Comparison of ENCODE assay signal across 23 cellular contexts in genomic region chr6:65745614-65746013, GRCh38. TPM values are rescaled to one million over a fixed set of nuclear protein-coding genes. Genes with fewer than 3 reads are reported as not detected.
"Had no signal": no experiment of that assay in that cellular context is flagged by ENCODE, and none has a peak within 500 bp of the region (broad histone marks: within the 10 kb centered on the region; RNA-seq: fewer than 3 reads in every experiment).

No MANE protein-coding gene starts in this region.

- H3K4me3 ChIP-seq: SK-N-MC had no signal

- H3K27ac ChIP-seq: SK-N-MC, WERI-Rb-1 had no signal

- H3K4me1 Mint-ChIP-seq: activated CD4-positive, alpha-beta T cell treated with anti-CD3 and anti-CD28 coated beads for 36 hours; activated naive CD4-positive, alpha-beta T cell treated with anti-CD3 and anti-CD28 coated beads, Interleukin-2, amount 10 ng/mL, durations not matched to agents 7 days and 5 days; activated naive CD8-positive, alpha-beta T cell treated with anti-CD3 and anti-CD28 coated beads for 36 hours; T-cell had no signal

- DNase-seq: activated CD4-positive, alpha-beta T cell treated with anti-CD3 and anti-CD28 coated beads for 36 hours; activated CD8-positive, alpha-beta memory T cell treated with anti-CD3 and anti-CD28 coated beads, Interleukin-2, amount 50 U/mL, for 4 hours; activated CD8-positive, alpha-beta T cell treated with anti-CD3 and anti-CD28 coated beads for 36 hours; activated gamma-delta T cell treated with Interleukin-2 at 50 U/mL for 16 hours; activated naive CD4-positive, alpha-beta T cell treated with anti-CD3 and anti-CD28 coated beads, Interleukin-2, amount 10 ng/mL, durations not matched to agents 7 days and 5 days; activated naive CD8-positive, alpha-beta T cell treated with anti-CD3 and anti-CD28 coated beads for 36 hours; activated T-cell treated with anti-CD3 and anti-CD28 coated beads, Interleukin-2, amount 50 U/mL, for 72 hours; anterior cingulate cortex; cerebellar nuclear complex; NCI-H1105 treated with DMSO at 0.1 percent for 48 hours; NCI-H1436 treated with DMSO at 0.1 percent for 48 hours; NCI-H187; NCI-H2081; NCI-H510A treated with DMSO at 0.1 percent for 48 hours; NCI-H69; NK-92 treated with Interleukin-12 subunit alpha and Interleukin-12 subunit beta, amount 100 ng/mL, for 24 hours; T-cell; T-helper 2 cell; T1000; WERI-Rb-1 had no signal

- H3K27ac Mint-ChIP-seq: activated CD4-positive, alpha-beta T cell treated with anti-CD3 and anti-CD28 coated beads for 36 hours; activated CD8-positive, alpha-beta T cell treated with anti-CD3 and anti-CD28 coated beads for 36 hours; activated naive CD4-positive, alpha-beta T cell treated with anti-CD3 and anti-CD28 coated beads, Interleukin-2, amount 10 ng/mL, durations not matched to agents 7 days and 5 days; activated naive CD8-positive, alpha-beta T cell treated with anti-CD3 and anti-CD28 coated beads for 36 hours; activated T-cell treated with anti-CD3 and anti-CD28 coated beads, Interleukin-2, amount 50 U/mL, for 72 hours; activated T-helper 2 cell treated with anti-CD3 and anti-CD28 coated beads, Interferon-gamma antibody, Interleukin-2, Interleukin-4, amounts not matched to agents 10 μg/mL and 5 μg/mL and 100 μg/mL, durations not matched to agents 14 hours and 24 hours and 36 hours; T-cell had no signal

- H3K36me3 ChIP-seq: WERI-Rb-1 had no signal

- H3K4me3 Mint-ChIP-seq: activated CD4-positive, alpha-beta T cell treated with anti-CD3 and anti-CD28 coated beads for 36 hours; activated CD8-positive, alpha-beta T cell treated with anti-CD3 and anti-CD28 coated beads for 36 hours; activated naive CD4-positive, alpha-beta T cell treated with anti-CD3 and anti-CD28 coated beads, Interleukin-2, amount 10 ng/mL, durations not matched to agents 7 days and 5 days; activated naive CD8-positive, alpha-beta T cell treated with anti-CD3 and anti-CD28 coated beads for 36 hours; activated T-cell treated with anti-CD3 and anti-CD28 coated beads, Interleukin-2, amount 50 U/mL, for 72 hours; T-cell had no signal

- H3K36me3 Mint-ChIP-seq: activated naive CD4-positive, alpha-beta T cell treated with anti-CD3 and anti-CD28 coated beads, Interleukin-2, amount 10 ng/mL, durations not matched to agents 7 days and 5 days; activated naive CD8-positive, alpha-beta T cell treated with anti-CD3 and anti-CD28 coated beads for 36 hours; T-cell had no signal

- FAIRE-seq: RCC 7860 had no signal

- ATAC-seq: activated CD4-positive, alpha-beta T cell treated with anti-CD3 and anti-CD28 coated beads for 36 hours; activated CD8-positive, alpha-beta T cell treated with anti-CD3 and anti-CD28 coated beads for 36 hours; activated T-cell treated with anti-CD3 and anti-CD28 coated beads, Interleukin-2, amount 50 U/mL, for 72 hours; T-cell had no signal

RNA-seq across cellular contexts. Expression of gene EYS, which starts 38.6 kb away (rescaled TPM):
- total RNA-seq: activated CD4-positive, alpha-beta T cell treated with anti-CD3 and anti-CD28 coated beads for 36 hours; activated CD8-positive, alpha-beta T cell treated with anti-CD3 and anti-CD28 coated beads for 36 hours; activated naive CD8-positive, alpha-beta T cell treated with anti-CD3 and anti-CD28 coated beads for 36 hours; activated T-cell treated with anti-CD3 and anti-CD28 coated beads, Interleukin-2, amount 50 U/mL, for 72 hours; activated T-helper 2 cell treated with anti-CD3 and anti-CD28 coated beads, Interferon-gamma antibody, Interleukin-2, Interleukin-4, amounts not matched to agents 10 μg/mL and 5 μg/mL and 100 μg/mL, durations not matched to agents 14 hours and 24 hours and 36 hours; T-cell had no signal
